Comparison of ENCODE assay signal across 8 cellular contexts in genomic region chr6:107716688-107717089, GRCh38.
DNase-seq lines count a peak whose midpoint lies in the region; ATAC-seq and TF ChIP-seq lines count a peak whose summit lies in the region.

No MANE protein-coding gene starts in this region.

- ATAC-seq in WTC11, result peak; percentile 89
- no peak for ATAC-seq in GM19455 (IDR thresholded peaks at IDR 0.05; ENCODE audit: unreplicated experiment)

- H3K4me1 Mint-ChIP-seq in WTC11, result peaks cover 12% of the 10 kb centered on the region

- H3K27ac Mint-ChIP-seq in WTC11, result no peak overlapping the region

- POLR2A ChIA-PET in WTC11 (lab: Charles Lee), result interaction anchor here (0.7 kb wide), 1 partner anchor 97 kb away, joined by 7 read pairs; no protein-coding TSS in a partner anchor

- no peak overlapping the region for H3K4me3 Mint-ChIP-seq in WTC11

- CTCF ChIA-PET in WTC11 (lab: Charles Lee), result interaction anchor here (0.7 to 1.6 kb wide), 2 partner anchors 37 to 537 kb away, joined by 3 to 4 read pairs; no protein-coding TSS in a partner anchor

- H3K27me3 Mint-ChIP-seq in WTC11 (ENCODE audit: low read depth), result peaks cover 20% of the 10 kb centered on the region

- DNase-seq in DMS 273 (lab: John Stamatoyannopoulos, UW; ENCODE audit: unreplicated experiment) (peak; percentile 52), DMS 273 treated with DMSO at 0.1 percent for 48 hours (lab: John Stamatoyannopoulos, UW) (no peak), KBM-7 (peak; percentile 92), WTC11 (ENCODE audit: low spot score) (no peak), cerebellar cortex (ENCODE audit: low spot score) (peak; percentile 4), NCI-H2107 (lab: John Stamatoyannopoulos, UW) (no peak)
- DNase-seq in stimulated activated CD4-positive, alpha-beta T cell treated with anti-CD3 and anti-CD28 coated beads, Interleukin-4, amount 100 ng/mL, for 24 hours, result peak; percentile 83

- no peak for TF ChIP-seq CTCF in WTC11 (IDR thresholded peaks at IDR 0.05)

- in situ Hi-C loops in KBM-7 (cut with MboI; ENCODE audit: low pct_unique_long_range_greater_than_20kb, low sequenced_read_pairs), result no loop called here

- peaks cover 6% of the 10 kb centered on the region for H3K9me3 Mint-ChIP-seq in WTC11

- H3K36me3 Mint-ChIP-seq in WTC11, result no peaks in the 10 kb centered on the region

TF ChIP-seq in WTC11, 78 proteins besides CTCF, POLR2A, EP300 and RAD21:
- no peak for TF ChIP-seq IRF1 (CRISPR knock-in tag; IDR thresholded peaks at IDR 0.05)
- TF ChIP-seq CREB1 (CRISPR knock-in tag; IDR thresholded peaks at IDR 0.05), result no peak
- peak; percentile 95 for TF ChIP-seq USF2 (CRISPR knock-in tag; IDR thresholded peaks at IDR 0.05)
- no peak for TF ChIP-seq KAT7 (CRISPR knock-in tag; IDR thresholded peaks at IDR 0.05; ENCODE audit: borderline replicate concordance)
- TF ChIP-seq ETV6 (CRISPR knock-in tag; IDR thresholded peaks at IDR 0.05), result no peak
- TF ChIP-seq MYBL2 (CRISPR knock-in tag; IDR thresholded peaks at IDR 0.05), result no peak
- no peak for TF ChIP-seq AFF4 (CRISPR knock-in tag; IDR thresholded peaks at IDR 0.05; ENCODE audit: borderline replicate concordance)
- peak; percentile 95 for TF ChIP-seq USF1 (CRISPR knock-in tag; IDR thresholded peaks at IDR 0.05)

Comparison
In these comparisons a context has a peak if more than half of its experiments do, and no peak if none do; other contexts are left out.
1. DNase-seq: peak in DMS 273 (single experiment), KBM-7 (single experiment), cerebellar cortex (single experiment) and stimulated activated CD4-positive, alpha-beta T cell treated with anti-CD3 and anti-CD28 coated beads, Interleukin-4, amount 100 ng/mL, for 24 hours (single experiment); none in DMS 273 treated with DMSO at 0.1 percent for 48 hours (single experiment), WTC11 (single experiment) and NCI-H2107 (single experiment).